In the genomic region with DNA sequence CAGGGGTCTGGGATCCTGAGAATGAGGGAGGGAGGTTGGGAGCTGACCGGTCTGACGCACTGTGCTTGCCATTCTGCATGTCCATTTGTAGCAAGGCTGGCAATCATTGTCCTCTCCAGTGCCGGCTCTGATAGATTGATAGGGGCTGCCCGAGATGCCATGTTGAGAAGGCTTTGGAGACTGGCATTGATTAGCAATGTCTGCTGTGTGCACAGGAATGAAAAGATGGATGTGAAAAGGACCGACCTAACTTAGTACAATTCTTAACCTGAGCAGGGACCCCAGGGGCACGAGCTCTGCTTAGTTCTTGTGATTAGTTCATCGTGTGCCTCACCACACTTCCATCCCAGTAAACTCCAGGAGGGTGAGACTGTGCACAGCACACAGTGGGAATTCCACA, we compare ENCODE assay signal across 18 cellular contexts.
"Had no signal": no experiment of that assay in that cellular context is flagged by ENCODE, and none has a peak within 500 bp of the region (broad histone marks: within the 10 kb centered on the region; RNA-seq: fewer than 3 reads in every experiment).

No MANE protein-coding gene starts in this region.

- H3K4me3 Mint-ChIP-seq: activated naive CD8-positive, alpha-beta T cell treated with anti-CD3 and anti-CD28 coated beads for 36 hours; central memory CD8-positive, alpha-beta T cell; naive B cell; T-helper 1 cell treated with Interleukin-12 subunit alpha and Interleukin-12 subunit beta and Interleukin-4 antibody, amounts not matched to agents 30 μg/mL and 1 μg/mL, for 36 hours had no signal

- H3K27ac Mint-ChIP-seq: activated naive CD8-positive, alpha-beta T cell treated with anti-CD3 and anti-CD28 coated beads for 36 hours; T-helper 1 cell treated with Interleukin-12 subunit alpha and Interleukin-12 subunit beta and Interleukin-4 antibody, amounts not matched to agents 30 μg/mL and 1 μg/mL, for 36 hours had no signal

- H3K27ac ChIP-seq: brain microvascular endothelial cell, thyroid gland had no signal

- H3K9me3 ChIP-seq: mucosa of descending colon, spleen, thyroid gland had no signal

- H3K36me3 ChIP-seq: thyroid gland had no signal

- H3K9me3 Mint-ChIP-seq: activated naive CD8-positive, alpha-beta T cell treated with anti-CD3 and anti-CD28 coated beads for 36 hours; central memory CD8-positive, alpha-beta T cell; naive B cell; T-helper 1 cell treated with Interleukin-12 subunit alpha and Interleukin-12 subunit beta and Interleukin-4 antibody, amounts not matched to agents 30 μg/mL and 1 μg/mL, for 36 hours had no signal

- H3K4me1 Mint-ChIP-seq: activated naive CD8-positive, alpha-beta T cell treated with anti-CD3 and anti-CD28 coated beads for 36 hours had no signal

- H3K27me3 ChIP-seq: brain microvascular endothelial cell, spleen, thyroid gland had no signal

- H3K4me3 ChIP-seq: coronary artery, mucosa of descending colon, spleen, thyroid gland had no signal

- ATAC-seq: activated CD4-positive, CD25-positive, alpha-beta regulatory T cell treated with anti-CD3 and anti-CD28 coated beads, Interleukin-2, amount 50 U/mL, for 24 hours; esophagus mucosa; left ventricle myocardium superior; mucosa of descending colon had no signal

- FAIRE-seq: endometrium, urothelium cell line had no signal

- H3K36me3 Mint-ChIP-seq: activated naive CD8-positive, alpha-beta T cell treated with anti-CD3 and anti-CD28 coated beads for 36 hours; naive B cell had no signal

- H3K27me3 Mint-ChIP-seq: activated naive CD8-positive, alpha-beta T cell treated with anti-CD3 and anti-CD28 coated beads for 36 hours; central memory CD8-positive, alpha-beta T cell; naive B cell had no signal

- DNase-seq: activated CD8-positive, alpha-beta memory T cell treated with anti-CD3 and anti-CD28 coated beads for 24 hours; activated naive CD8-positive, alpha-beta T cell treated with anti-CD3 and anti-CD28 coated beads for 36 hours; brain microvascular endothelial cell; left ventricle myocardium superior; mucosa of descending colon; naive B cell; posterior cingulate gyrus; retina; spleen; stimulated activated naive CD4-positive, alpha-beta T cell; thyroid gland had no signal
